ENCODE assay signal across 15 cellular contexts in genomic region chr3:48711727-48712126, GRCh38. TPM values are rescaled to one million over a fixed set of nuclear protein-coding genes. Genes with fewer than 3 reads are reported as not detected.
A peak's percentile ranks its signal among the peaks of the same experiment; 100 is the strongest.
DNase-seq lines count a peak whose midpoint lies in the region; ATAC-seq and TF ChIP-seq lines count a peak whose summit lies in the region.
"Had no signal": no experiment of that assay in that cellular context is flagged by ENCODE, and none has a peak within 500 bp of the region (broad histone marks: within the 10 kb centered on the region; RNA-seq: fewer than 3 reads in every experiment).

No MANE protein-coding gene starts in this region.

- no peaks in the 10 kb centered on the region for H3K27me3 ChIP-seq in RWPE2 (ENCODE audit: insufficient read depth, poor library complexity, severe bottlenecking)
- H3K27me3 ChIP-seq in smooth muscle cell (ENCODE audit: low read depth), result no peaks in the 10 kb centered on the region
- H3K27me3 ChIP-seq: vagina had no signal

- TF ChIP-seq CTCF in RWPE2 (IDR thresholded peaks at IDR 0.05; ENCODE audit: poor library complexity, severe bottlenecking) (no peak), fibroblast of villous mesenchyme (IDR thresholded peaks at IDR 0.05; ENCODE audit: insufficient read depth, low read depth, low read length) (no peak), smooth muscle cell (IDR thresholded peaks at IDR 0.05; ENCODE audit: borderline replicate concordance, insufficient read depth, poor library complexity, severe bottlenecking) (no peak)

- H3K27ac ChIP-seq in RWPE2 (ENCODE audit: poor library complexity, severe bottlenecking) (peak overlapping the region; percentile 78), smooth muscle cell (ENCODE audit: low read depth) (peak overlapping the region; percentile 14)
- H3K27ac ChIP-seq: vagina had no signal

- peaks cover 75% of the 10 kb centered on the region for H3K4me1 Mint-ChIP-seq in activated naive CD4-positive, alpha-beta T cell treated with anti-CD3 and anti-CD28 coated beads, Interleukin-2, amount 50 U/mL, for 24 hours
- peaks cover 40% of the 10 kb centered on the region for H3K4me1 Mint-ChIP-seq in activated naive CD4-positive, alpha-beta T cell treated with anti-CD3 and anti-CD28 coated beads, Interleukin-2, amount 10 ng/mL, durations not matched to agents 7 days and 5 days

- H3K36me3 ChIP-seq in RWPE2 (ENCODE audit: low read depth), result peaks cover 83% of the 10 kb centered on the region
- H3K36me3 ChIP-seq in smooth muscle cell (ENCODE audit: low read depth), result peaks cover 6% of the 10 kb centered on the region

- H3K36me3 Mint-ChIP-seq in activated naive CD4-positive, alpha-beta T cell treated with anti-CD3 and anti-CD28 coated beads, Interleukin-2, amount 50 U/mL, for 24 hours, result peaks cover 1% of the 10 kb centered on the region
- H3K36me3 Mint-ChIP-seq in activated naive CD4-positive, alpha-beta T cell treated with anti-CD3 and anti-CD28 coated beads, Interleukin-2, amount 10 ng/mL, durations not matched to agents 7 days and 5 days, result peaks cover 49% of the 10 kb centered on the region
- H3K36me3 Mint-ChIP-seq in activated naive CD4-positive, alpha-beta T cell treated with anti-CD3 and anti-CD28 coated beads, Interleukin-2, amount 50 U/mL, for 72 hours, result peaks cover 7 to 29% of the 10 kb centered on the region in 2 donors

- no peak for DNase-seq in activated naive CD4-positive, alpha-beta T cell treated with anti-CD3 and anti-CD28 coated beads, Interleukin-2, amount 10 ng/mL, durations not matched to agents 7 days and 5 days
- DNase-seq in RWPE2 (ENCODE audit: low spot score) (no peak), fibroblast of villous mesenchyme (ENCODE audit: low read depth) (peak; percentile 21), smooth muscle cell (lab: John Stamatoyannopoulos, UW; ENCODE audit: unreplicated experiment) (no peak), mesenteric fat pad (ENCODE audit: low spot score) (no peak), SIG-M5 treated with dmso at 0.1 percent for 504 hours (lab: John Stamatoyannopoulos, UW; ENCODE audit: unreplicated experiment) (no peak)
- DNase-seq in activated naive CD4-positive, alpha-beta T cell treated with anti-CD3 and anti-CD28 coated beads, Interleukin-2, amount 50 U/mL, for 72 hours (ENCODE audit: low spot score in 2 of 2), result no peak
- DNase-seq: ACHN; activated B cell treated with CpG ODN at 0.5 μM for 24 hours; NCI-H345; nucleus accumbens; stimulated activated naive CD8-positive, alpha-beta T cell treated with anti-CD3 and anti-CD28 coated beads, Interleukin-15, amount 100 ng/mL, for 72 hours had no signal

- no peak overlapping the region for H3K4me3 ChIP-seq in RWPE2 (ENCODE audit: severe bottlenecking)
- no peak overlapping the region for H3K4me3 ChIP-seq in fibroblast of villous mesenchyme (ENCODE audit: low read depth, low read length)
- no peak overlapping the region for H3K4me3 ChIP-seq in smooth muscle cell
- H3K4me3 ChIP-seq: vagina had no signal

- peak overlapping the region; percentile 59 for H3K27ac Mint-ChIP-seq in activated naive CD4-positive, alpha-beta T cell treated with anti-CD3 and anti-CD28 coated beads, Interleukin-2, amount 50 U/mL, for 24 hours
- no peak overlapping the region for H3K27ac Mint-ChIP-seq in activated naive CD4-positive, alpha-beta T cell treated with anti-CD3 and anti-CD28 coated beads, Interleukin-2, amount 10 ng/mL, durations not matched to agents 7 days and 5 days
- peak overlapping the region in 1 of 2 donors; percentile 91 for H3K27ac Mint-ChIP-seq in activated naive CD4-positive, alpha-beta T cell treated with anti-CD3 and anti-CD28 coated beads, Interleukin-2, amount 50 U/mL, for 72 hours
- H3K27ac Mint-ChIP-seq: activated B cell treated with CpG ODN at 0.5 μM for 24 hours had no signal

- H3K4me3 Mint-ChIP-seq in activated naive CD4-positive, alpha-beta T cell treated with anti-CD3 and anti-CD28 coated beads, Interleukin-2, amount 50 U/mL, for 24 hours, result no peak overlapping the region
- no peak overlapping the region for H3K4me3 Mint-ChIP-seq in activated naive CD4-positive, alpha-beta T cell treated with anti-CD3 and anti-CD28 coated beads, Interleukin-2, amount 10 ng/mL, durations not matched to agents 7 days and 5 days
- H3K4me3 Mint-ChIP-seq: activated B cell treated with CpG ODN at 0.5 μM for 24 hours; stimulated activated naive CD8-positive, alpha-beta T cell treated with anti-CD3 and anti-CD28 coated beads, Interleukin-15, amount 100 ng/mL, for 72 hours had no signal

- no peaks in the 10 kb centered on the region for H3K9me3 Mint-ChIP-seq in activated naive CD4-positive, alpha-beta T cell treated with anti-CD3 and anti-CD28 coated beads, Interleukin-2, amount 50 U/mL, for 24 hours
- no peaks in the 10 kb centered on the region for H3K9me3 Mint-ChIP-seq in activated naive CD4-positive, alpha-beta T cell treated with anti-CD3 and anti-CD28 coated beads, Interleukin-2, amount 10 ng/mL, durations not matched to agents 7 days and 5 days
- no peaks in the 10 kb centered on the region for H3K9me3 Mint-ChIP-seq in activated naive CD4-positive, alpha-beta T cell treated with anti-CD3 and anti-CD28 coated beads, Interleukin-2, amount 50 U/mL, for 72 hours
- H3K9me3 Mint-ChIP-seq: activated B cell treated with CpG ODN at 0.5 μM for 24 hours; stimulated activated naive CD8-positive, alpha-beta T cell treated with anti-CD3 and anti-CD28 coated beads, Interleukin-15, amount 100 ng/mL, for 72 hours had no signal

- H3K9me3 ChIP-seq in RWPE2 (ENCODE audit: severe bottlenecking) (no peaks in the 10 kb centered on the region), smooth muscle cell (replicated peaks; ENCODE audit: low read depth) (no peaks in the 10 kb centered on the region)
- H3K9me3 ChIP-seq: vagina had no signal

- no peak for ATAC-seq in RWPE2 (ENCODE audit: low read depth)
- ATAC-seq in activated naive CD4-positive, alpha-beta T cell treated with anti-CD3 and anti-CD28 coated beads, Interleukin-2, amount 50 U/mL, for 72 hours, result no peak
- ATAC-seq: SK-N-SH treated with all-trans-retinoic acid at 6 μM for 48 hours; stimulated activated naive CD8-positive, alpha-beta T cell treated with anti-CD3 and anti-CD28 coated beads, Interleukin-15, amount 100 ng/mL, for 72 hours had no signal

- no peak overlapping the region for H2AFZ ChIP-seq in smooth muscle cell (ENCODE audit: low read depth)

- peaks cover 100% of the 10 kb centered on the region for H3K79me2 ChIP-seq in smooth muscle cell (ENCODE audit: low read depth)

- peak overlapping the region; percentile 17 for H3K9ac ChIP-seq in smooth muscle cell (ENCODE audit: low read depth)

- H3K4me1 ChIP-seq in RWPE2 (ENCODE audit: insufficient read depth, poor library complexity, severe bottlenecking) (peaks cover 35% of the 10 kb centered on the region), smooth muscle cell (ENCODE audit: low read depth) (peaks cover 17% of the 10 kb centered on the region)

- H3K27me3 Mint-ChIP-seq in activated naive CD4-positive, alpha-beta T cell treated with anti-CD3 and anti-CD28 coated beads, Interleukin-2, amount 50 U/mL, for 24 hours, result no peaks in the 10 kb centered on the region
- H3K27me3 Mint-ChIP-seq in activated naive CD4-positive, alpha-beta T cell treated with anti-CD3 and anti-CD28 coated beads, Interleukin-2, amount 10 ng/mL, durations not matched to agents 7 days and 5 days, result no peaks in the 10 kb centered on the region
- H3K27me3 Mint-ChIP-seq: activated B cell treated with CpG ODN at 0.5 μM for 24 hours; stimulated activated naive CD8-positive, alpha-beta T cell treated with anti-CD3 and anti-CD28 coated beads, Interleukin-15, amount 100 ng/mL, for 72 hours had no signal

- WGBS in smooth muscle cell (ENCODE audit: low lambda C conversion rate), result 87% methylated on average over 2 of the region's 2 CpGs

- CTCF ChIA-PET in activated naive CD4-positive, alpha-beta T cell treated with anti-CD3 and anti-CD28 coated beads, Interleukin-2, amount 10 ng/mL, durations not matched to agents 7 days and 5 days (lab: Charles Lee), result no interaction called here

- no peak overlapping the region for H3K4me2 ChIP-seq in smooth muscle cell

- peaks cover 7% of the 10 kb centered on the region for H3F3A ChIP-seq in smooth muscle cell (ENCODE audit: low read depth)

- H4K20me1 ChIP-seq in smooth muscle cell (ENCODE audit: low read depth), result peaks cover 97% of the 10 kb centered on the region

RNA-seq across cellular contexts. Expression of gene IP6K2, which starts 5.3 kb away (rescaled TPM):
- total RNA-seq in fibroblast of villous mesenchyme, result 46.4 and 55.7 TPM in 2 replicates
- total RNA-seq in smooth muscle cell, result 106 and 119 TPM in 2 replicates
- 113 and 124 TPM in 2 replicates for polyA plus RNA-seq in smooth muscle cell
- total RNA-seq in mesenteric fat pad, result 40.4 TPM
- 10 to 100 TPM; 53.8 to 73.5 TPM for total RNA-seq in activated naive CD4-positive, alpha-beta T cell treated with anti-CD3 and anti-CD28 coated beads, Interleukin-2, amount 50 U/mL, for 72 hours

RNA-seq across cellular contexts. Expression of gene NCKIPSD, which starts 26.0 kb away (rescaled TPM):
- total RNA-seq in fibroblast of villous mesenchyme (17.7 and 23.3 TPM in 2 replicates), smooth muscle cell (18.3 and 21.6 TPM in 2 replicates), mesenteric fat pad (19.9 TPM)
- 13.8 and 21.9 TPM in 2 replicates for polyA plus RNA-seq in smooth muscle cell
- 10 to 100 TPM; 45.7 to 77.2 TPM for total RNA-seq in activated naive CD4-positive, alpha-beta T cell treated with anti-CD3 and anti-CD28 coated beads, Interleukin-2, amount 50 U/mL, for 72 hours

RNA-seq across cellular contexts. Expression of gene CELSR3, which starts 49.0 kb away (rescaled TPM):
- total RNA-seq in fibroblast of villous mesenchyme (1.6 and 1.7 TPM in 2 replicates), smooth muscle cell (2.5 and 3.1 TPM in 2 replicates), mesenteric fat pad (0.64 TPM)
- 1.5 and 2.4 TPM in 2 replicates for polyA plus RNA-seq in smooth muscle cell
- total RNA-seq in activated naive CD4-positive, alpha-beta T cell treated with anti-CD3 and anti-CD28 coated beads, Interleukin-2, amount 50 U/mL, for 72 hours, result 10 to 100 TPM; 12.6 to 13.1 TPM
